1 cellular context compared by ENCODE assay signal in genomic region chr12:40762072-40762471, GRCh38.
TF ChIP-seq lines count a peak whose summit lies in the region.

No MANE protein-coding gene starts in this region.

TF ChIP-seq in A549, 52 proteins besides CTCF, POLR2A, EP300 and RAD21:
- TF ChIP-seq ATOH8 (CRISPR knock-in tag; IDR thresholded peaks at IDR 0.05; ENCODE audit: low read depth) (no peak), TP53 (CRISPR knock-in tag; IDR thresholded peaks at IDR 0.05) (no peak), E2F6 (IDR thresholded peaks at IDR 0.05; ENCODE audit: borderline replicate concordance, low read depth) (no peak), ZNF302 (CRISPR knock-in tag; IDR thresholded peaks at IDR 0.05) (no peak), BCL3 (IDR thresholded peaks at IDR 0.05) (no peak), POLR2AphosphoS2 (conservative IDR thresholded peaks at IDR 0.05; ENCODE audit: low read length) (no peak), PBX3 (IDR thresholded peaks at IDR 0.05) (no peak), NFE2L2 (conservative IDR thresholded peaks at IDR 0.05; ENCODE audit: low read length) (no peak), FOXS1 (CRISPR knock-in tag; IDR thresholded peaks at IDR 0.05) (no peak), USF2 (IDR thresholded peaks at IDR 0.05) (no peak), GATA3 (IDR thresholded peaks at IDR 0.05; ENCODE audit: borderline replicate concordance) (no peak)
